ENCODE assay signal across 5 cellular contexts in genomic region chr1:21976703-21977239, GRCh38. TPM values are rescaled to one million over a fixed set of nuclear protein-coding genes. Genes with fewer than 3 reads are reported as not detected.
"Had no signal": no experiment of that assay in that cellular context is flagged by ENCODE, and none has a peak within 500 bp of the region (broad histone marks: within the 10 kb centered on the region; RNA-seq: fewer than 3 reads in every experiment).

Gene CELA3B (plus strand): TSS chr1:21977022. CDS start chr1:21977040, 18 bp downstream.

RNA-seq across cellular contexts. Expression of gene CELA3B, which starts in this region (rescaled TPM):
- total RNA-seq: LHCN-M2, NCI-H460, PC-9, Right ventricle myocardium superior, SJSA1 had no signal
